ENCODE assay signal across 7 cellular contexts in the genomic region with DNA sequence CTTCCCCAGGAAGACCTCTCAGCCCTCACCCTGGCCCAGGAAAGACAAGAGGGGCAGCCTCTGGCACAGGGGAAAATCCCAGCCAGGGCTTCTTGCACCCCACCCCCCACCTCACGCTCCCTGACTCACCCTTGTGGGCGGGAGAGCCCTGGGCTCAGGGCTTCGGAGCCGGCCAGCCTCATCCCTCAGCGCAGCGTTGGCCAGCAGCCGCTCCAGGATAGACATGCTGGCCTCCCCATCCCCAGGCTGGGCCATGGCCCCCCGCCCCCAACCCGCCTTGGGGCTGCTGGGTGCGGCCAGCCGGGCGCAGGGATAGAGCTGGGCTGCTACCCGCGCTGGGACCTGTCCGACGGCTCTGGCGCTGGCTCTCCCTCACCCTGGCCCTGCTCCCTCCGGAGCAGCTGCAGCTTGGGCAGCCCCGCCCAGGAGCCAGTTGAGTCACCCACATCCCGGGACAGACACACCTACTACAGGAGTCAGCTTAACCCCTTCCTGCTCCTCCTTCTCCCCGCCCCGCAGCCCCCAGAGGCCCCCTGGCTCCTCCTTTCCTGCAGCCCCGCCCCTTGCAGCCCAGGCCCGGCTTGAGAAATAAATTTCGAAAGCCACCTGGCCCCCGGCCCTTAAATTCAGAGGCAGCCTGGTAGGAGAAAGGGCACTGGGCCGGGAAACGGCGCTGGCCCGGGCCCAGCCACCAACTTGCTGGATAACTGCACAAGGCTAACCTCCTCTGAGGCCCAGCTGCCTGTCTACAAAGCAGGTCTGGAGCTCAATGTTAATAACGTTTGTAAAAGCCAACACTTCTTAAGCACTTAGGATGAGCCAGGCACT. TPM values are rescaled to one million over a fixed set of nuclear protein-coding genes. Genes with fewer than 3 reads are reported as not detected.
A peak's percentile ranks its signal among the peaks of the same experiment; 100 is the strongest.
DNase-seq lines count a peak whose midpoint lies in the region; ATAC-seq and TF ChIP-seq lines count a peak whose summit lies in the region.

No MANE protein-coding gene starts in this region.

- peak; percentile 89 for DNase-seq in NCI-H2029 (lab: John Stamatoyannopoulos, UW)
- peak; percentile 85 for DNase-seq in activated CD4-positive, alpha-beta T cell treated with anti-CD3 and anti-CD28 coated beads for 48 hours
- peak; percentile 95 to 98 (median 98) for DNase-seq in right lobe of liver
- peak in 2 of 3 experiments; percentile 43 to 81 for DNase-seq in stimulated activated CD4-positive, alpha-beta T cell treated with anti-CD3 and anti-CD28 coated beads, TNF-alpha, amount 100 ng/mL, for 24 hours (ENCODE audit: low read depth in 3 of 3)

- peak overlapping the region; percentile 63 to 69 for H3K9ac ChIP-seq in duodenal mucosa (ENCODE audit: low read depth in 1 of 2, low read length in 2 of 2)

- H3K4me3 ChIP-seq in duodenal mucosa (ENCODE audit: low read depth in 1 of 2, low read length in 2 of 2) (peak overlapping the region; percentile 72 to 73), right lobe of liver (peak overlapping the region; percentile 42 to 77 (median 70))

- peak; percentile 88 for TF ChIP-seq POLR2A in right lobe of liver (IDR thresholded peaks at IDR 0.05)

- no peaks in the 10 kb centered on the region for H3K27me3 ChIP-seq in duodenal mucosa (ENCODE audit: control insufficient read depth in 1 of 2, insufficient read depth in 2 of 2, low read length in 2 of 2)
- no peaks in the 10 kb centered on the region for H3K27me3 ChIP-seq in right lobe of liver

- no peak for TF ChIP-seq CTCF in right lobe of liver (IDR thresholded peaks at IDR 0.05)

- H3K36me3 ChIP-seq in duodenal mucosa (ENCODE audit: control insufficient read depth in 1 of 2, insufficient read depth in 2 of 2, low read length in 2 of 2) (peaks cover 9 to 35% of the 10 kb centered on the region in 2 donors), right lobe of liver (peaks cover 0 to 11% (median 9%) of the 10 kb centered on the region in 4 donors)

- WGBS in right lobe of liver (ENCODE audit: insufficient coverage, low coverage, low lambda C conversion rate, missing lambda C conversion rate): 2% methylated on average over 7 of the region's 31 CpGs

- H3K27ac ChIP-seq in duodenal mucosa (ENCODE audit: low read depth, low read length): peak overlapping the region; percentile 77
- peak overlapping the region; percentile 69 to 89 (median 78) for H3K27ac ChIP-seq in right lobe of liver

- peak; percentile 99 for ATAC-seq in GM18502 (IDR thresholded peaks at IDR 0.05; ENCODE audit: poor library complexity, unreplicated experiment)
- peak; percentile 97 for ATAC-seq in HG02763 (IDR thresholded peaks at IDR 0.05; ENCODE audit: unreplicated experiment)
- peak; percentile 80 to 92 (median 85) for ATAC-seq in right lobe of liver

- intact Hi-C loops in right lobe of liver (cut with DNase I): no loop called here

- H3K9me3 ChIP-seq in duodenal mucosa (ENCODE audit: control insufficient read depth in 1 of 2, low read length in 2 of 2) (no peaks in the 10 kb centered on the region), right lobe of liver (no peaks in the 10 kb centered on the region)

- H3K4me1 ChIP-seq in duodenal mucosa (ENCODE audit: control insufficient read depth in 1 of 2, insufficient read depth in 2 of 2, low read length in 2 of 2) (peaks cover 53 to 80% of the 10 kb centered on the region in 2 donors), right lobe of liver (peaks cover 0 to 79% (median 43%) of the 10 kb centered on the region in 4 donors)

RNA-seq across cellular contexts. Expression of a gene that starts 13.4 kb away (rescaled TPM):
- 100 to 1,000 TPM in 2 of 6 experiments, 10 to 100 TPM in 4; 52.4 to 124 (median 92.7) TPM for total RNA-seq in right lobe of liver

RNA-seq across cellular contexts. Expression of a gene that starts 24.4 kb away (rescaled TPM):
- 10 to 100 TPM; 24.5 to 47.9 (median 29.9) TPM for total RNA-seq in right lobe of liver

RNA-seq across cellular contexts. Expression of a gene that starts 26.8 kb away (rescaled TPM):
- 1 to 10 TPM in 1 of 6 experiments, under 1 TPM in 3, not detected in 2; 0.63 to 2.1 (median 0.77) TPM for total RNA-seq in right lobe of liver

Comparison
In these comparisons a context has a peak if more than half of its experiments do, and no peak if none do; other contexts are left out.
1. Peak in every context shown above with its lines: DNase-seq, ATAC-seq, H3K4me3 ChIP-seq and H3K27ac ChIP-seq.